In genomic region chr17:44871546-44871945, GRCh38 we compare ENCODE assay signal across 23 cellular contexts. TPM values are rescaled to one million over a fixed set of nuclear protein-coding genes. Genes with fewer than 3 reads are reported as not detected.
A peak's percentile ranks its signal among the peaks of the same experiment; 100 is the strongest.
DNase-seq lines count a peak whose midpoint lies in the region; ATAC-seq and TF ChIP-seq lines count a peak whose summit lies in the region.
"Had no signal": no experiment of that assay in that cellular context is flagged by ENCODE, and none has a peak within 500 bp of the region (broad histone marks: within the 10 kb centered on the region; RNA-seq: fewer than 3 reads in every experiment).

No MANE protein-coding gene starts in this region.

- no peaks in the 10 kb centered on the region for H3K27me3 ChIP-seq in ascending aorta
- H3K27me3 ChIP-seq: BE2C had no signal

- no peaks in the 10 kb centered on the region for H3K27me3 Mint-ChIP-seq in activated naive CD8-positive, alpha-beta T cell treated with anti-CD3 and anti-CD28 coated beads for 36 hours
- no peaks in the 10 kb centered on the region for H3K27me3 Mint-ChIP-seq in activated naive CD8-positive, alpha-beta T cell treated with anti-CD3 and anti-CD28 coated beads, Interleukin-2, amount 50 U/mL, for 24 hours
- H3K27me3 Mint-ChIP-seq in stimulated activated naive B cell treated with anti-CD40 and anti-IgM and Interleukin-4, amounts not matched to agents 10 μg/mL and 1 μg/mL and 100 μg/mL, for 72 hours: no peaks in the 10 kb centered on the region

- no peaks in the 10 kb centered on the region for H3K9me3 ChIP-seq in ascending aorta
- H3K9me3 ChIP-seq: BE2C had no signal

- no peak overlapping the region for H3K4me3 ChIP-seq in ascending aorta
- H3K4me3 ChIP-seq: PC-9 had no signal

- no peaks in the 10 kb centered on the region for H3K9me3 Mint-ChIP-seq in activated naive CD8-positive, alpha-beta T cell treated with anti-CD3 and anti-CD28 coated beads for 36 hours
- H3K9me3 Mint-ChIP-seq in activated naive CD8-positive, alpha-beta T cell treated with anti-CD3 and anti-CD28 coated beads, Interleukin-2, amount 50 U/mL, for 24 hours: no peaks in the 10 kb centered on the region
- no peaks in the 10 kb centered on the region for H3K9me3 Mint-ChIP-seq in stimulated activated naive B cell treated with anti-CD40 and anti-IgM and Interleukin-4, amounts not matched to agents 10 μg/mL and 1 μg/mL and 100 μg/mL, for 72 hours
- H3K9me3 Mint-ChIP-seq: CD14-positive monocyte had no signal

- no peak for DNase-seq in activated naive CD8-positive, alpha-beta T cell treated with anti-CD3 and anti-CD28 coated beads for 36 hours
- DNase-seq in activated naive CD8-positive, alpha-beta T cell treated with anti-CD3 and anti-CD28 coated beads, Interleukin-2, amount 50 U/mL, for 24 hours: no peak
- no peak for DNase-seq in ascending aorta (ENCODE audit: low spot score in 2 of 2)
- peak; percentile 15 for DNase-seq in occipital lobe (lab: John Stamatoyannopoulos, UW)
- no peak for DNase-seq in stimulated activated naive B cell treated with anti-CD40 and anti-IgM and Interleukin-4, amounts not matched to agents 10 μg/mL and 1 μg/mL and 100 μg/mL, for 72 hours
- no peak for DNase-seq in NCI-H1105 (lab: John Stamatoyannopoulos, UW)
- no peak for DNase-seq in NCI-H2171 (lab: John Stamatoyannopoulos, UW)
- DNase-seq in amniotic stem cell (lab: John Stamatoyannopoulos, UW): no peak
- DNase-seq: 8988T, ACHN, BE2C, Calu3, DMS153, DND-41, NCI-H1048, NCI-H187, NCI-H524, PC-9, SHP77 treated with DMSO at 0.1 percent for 48 hours had no signal

- peaks cover 24% of the 10 kb centered on the region for H3K36me3 Mint-ChIP-seq in activated naive CD8-positive, alpha-beta T cell treated with anti-CD3 and anti-CD28 coated beads for 36 hours
- peaks cover 56% of the 10 kb centered on the region for H3K36me3 Mint-ChIP-seq in activated naive CD8-positive, alpha-beta T cell treated with anti-CD3 and anti-CD28 coated beads, Interleukin-2, amount 50 U/mL, for 24 hours (ENCODE audit: low read depth)
- peaks cover 26 to 47% of the 10 kb centered on the region in 2 donors for H3K36me3 Mint-ChIP-seq in stimulated activated naive B cell treated with anti-CD40 and anti-IgM and Interleukin-4, amounts not matched to agents 10 μg/mL and 1 μg/mL and 100 μg/mL, for 72 hours

- no peak overlapping the region for H3K4me3 Mint-ChIP-seq in activated naive CD8-positive, alpha-beta T cell treated with anti-CD3 and anti-CD28 coated beads for 36 hours
- no peak overlapping the region for H3K4me3 Mint-ChIP-seq in activated naive CD8-positive, alpha-beta T cell treated with anti-CD3 and anti-CD28 coated beads, Interleukin-2, amount 50 U/mL, for 24 hours
- H3K4me3 Mint-ChIP-seq in stimulated activated naive B cell treated with anti-CD40 and anti-IgM and Interleukin-4, amounts not matched to agents 10 μg/mL and 1 μg/mL and 100 μg/mL, for 72 hours: no peak overlapping the region
- H3K4me3 Mint-ChIP-seq: CD14-positive monocyte had no signal

- H3K27ac Mint-ChIP-seq in activated naive CD8-positive, alpha-beta T cell treated with anti-CD3 and anti-CD28 coated beads for 36 hours: peak overlapping the region; percentile 1
- H3K27ac Mint-ChIP-seq in activated naive CD8-positive, alpha-beta T cell treated with anti-CD3 and anti-CD28 coated beads, Interleukin-2, amount 50 U/mL, for 24 hours: no peak overlapping the region
- peak overlapping the region; percentile 20 for H3K27ac Mint-ChIP-seq in stimulated activated naive B cell treated with anti-CD40 and anti-IgM and Interleukin-4, amounts not matched to agents 10 μg/mL and 1 μg/mL and 100 μg/mL, for 72 hours

- H3K27ac ChIP-seq in ascending aorta: peak overlapping the region; percentile 34 to 71
- H3K27ac ChIP-seq: PC-9 had no signal

- peaks cover 51 to 78% of the 10 kb centered on the region in 2 donors for H3K36me3 ChIP-seq in ascending aorta

- H3K4me1 ChIP-seq in ascending aorta: peaks cover 3% of the 10 kb centered on the region in 2 donors
- H3K4me1 ChIP-seq: BE2C had no signal

- no peak for ATAC-seq in activated naive CD8-positive, alpha-beta T cell treated with anti-CD3 and anti-CD28 coated beads, Interleukin-2, amount 50 U/mL, for 24 hours
- no peak for ATAC-seq in stimulated activated naive B cell treated with anti-CD40 and anti-IgM and Interleukin-4, amounts not matched to agents 10 μg/mL and 1 μg/mL and 100 μg/mL, for 72 hours (replicated peaks)

- TF ChIP-seq CTCF in ascending aorta (IDR thresholded peaks at IDR 0.05): no peak

- H3K4me1 Mint-ChIP-seq in activated naive CD8-positive, alpha-beta T cell treated with anti-CD3 and anti-CD28 coated beads for 36 hours: no peaks in the 10 kb centered on the region
- H3K4me1 Mint-ChIP-seq in activated naive CD8-positive, alpha-beta T cell treated with anti-CD3 and anti-CD28 coated beads, Interleukin-2, amount 50 U/mL, for 24 hours: no peaks in the 10 kb centered on the region
- H3K4me1 Mint-ChIP-seq in stimulated activated naive B cell treated with anti-CD40 and anti-IgM and Interleukin-4, amounts not matched to agents 10 μg/mL and 1 μg/mL and 100 μg/mL, for 72 hours: no peaks in the 10 kb centered on the region
- H3K4me1 Mint-ChIP-seq: CD14-positive monocyte had no signal

- intact Hi-C loops in ascending aorta (cut with DNase I): no loop called here

RNA-seq across cellular contexts. Expression of gene HIGD1B, which starts 23.9 kb away (rescaled TPM):
- total RNA-seq in activated naive CD8-positive, alpha-beta T cell treated with anti-CD3 and anti-CD28 coated beads for 36 hours: not detected
- not detected for total RNA-seq in ascending aorta
- total RNA-seq in occipital lobe: 3.7 TPM
- total RNA-seq: Calu3, H1, HT-29, PC-9, RPMI7951 had no signal

RNA-seq across cellular contexts. Expression of gene EFTUD2, which starts 27.7 kb away (rescaled TPM):
- 100 to 1,000 TPM; 258 TPM for total RNA-seq in activated naive CD8-positive, alpha-beta T cell treated with anti-CD3 and anti-CD28 coated beads for 36 hours
- 126 TPM for total RNA-seq in ascending aorta
- 88.9 TPM for total RNA-seq in occipital lobe

RNA-seq across cellular contexts. Expression of gene GJC1, which starts 41.5 kb away (rescaled TPM):
- total RNA-seq in activated naive CD8-positive, alpha-beta T cell treated with anti-CD3 and anti-CD28 coated beads for 36 hours: 1 to 10 TPM; 6.9 to 7.8 TPM
- total RNA-seq in ascending aorta: 9.9 TPM
- total RNA-seq in occipital lobe: 81.3 TPM
- total RNA-seq: HT-29 had no signal

RNA-seq across cellular contexts. Expression of gene GFAP, which starts 43.8 kb away (rescaled TPM):
- not detected for total RNA-seq in activated naive CD8-positive, alpha-beta T cell treated with anti-CD3 and anti-CD28 coated beads for 36 hours
- total RNA-seq in ascending aorta: 1.7 TPM
- 708 TPM for total RNA-seq in occipital lobe
- total RNA-seq: Calu3, PC-9, RPMI7951 had no signal
